Comparison of ENCODE assay signal across 1 cellular context in genomic region chr22:30968015-30968923, GRCh38.
A peak's percentile ranks its signal among the peaks of the same experiment; 100 is the strongest.
TF ChIP-seq lines count a peak whose summit lies in the region.

TSS of gene MORC2 (minus strand) at chr22:30968774. CDS start at chr22:30967889, 885 bp downstream.

TF ChIP-seq in HepG2, 621 proteins besides CTCF, POLR2A, EP300 and RAD21 (continued from another document):
- peak; percentile 89 for TF ChIP-seq ZNF687 (CRISPR knock-in tag; IDR thresholded peaks at IDR 0.05)
- TF ChIP-seq NRL (CRISPR knock-in tag; IDR thresholded peaks at IDR 0.05; ENCODE audit: borderline replicate concordance), result peak; percentile 68; the same call in 1 of the 2 replicates
- TF ChIP-seq MXD1 (CRISPR knock-in tag; IDR thresholded peaks at IDR 0.05), result peak; percentile 44; the same call in 1 of the 2 replicates
- TF ChIP-seq ZNF232 (CRISPR knock-in tag; IDR thresholded peaks at IDR 0.05; ENCODE audit: borderline replicate concordance), result peak; percentile 30; the same call in 1 of the 2 replicates
- no peak for TF ChIP-seq ZNF235 (CRISPR knock-in tag; IDR thresholded peaks at IDR 0.05; ENCODE audit: borderline replicate concordance)
- 0 out of 2 replicates have a peak, but pooled peaks have one; percentile 52 for TF ChIP-seq ZNF563 (CRISPR knock-in tag; IDR thresholded peaks at IDR 0.05)
- no peak for TF ChIP-seq ZBTB46 (CRISPR knock-in tag; IDR thresholded peaks at IDR 0.05; ENCODE audit: borderline replicate concordance)
- TF ChIP-seq ARID4A (CRISPR knock-in tag; IDR thresholded peaks at IDR 0.05; ENCODE audit: borderline replicate concordance), result peak; percentile 18; the same call in 1 of the 2 replicates
- no peak for TF ChIP-seq PAWR (CRISPR knock-in tag; IDR thresholded peaks at IDR 0.05; ENCODE audit: borderline replicate concordance)
- peak; percentile 7; the same call in 1 of the 2 replicates for TF ChIP-seq CEBPG (CRISPR knock-in tag; IDR thresholded peaks at IDR 0.05)
- 0 out of 2 replicates have a peak, but pooled peaks have one; percentile 45 for TF ChIP-seq ZNF891 (CRISPR knock-in tag; IDR thresholded peaks at IDR 0.05)
- TF ChIP-seq HNF1B (CRISPR knock-in tag; IDR thresholded peaks at IDR 0.05), result no peak
- no peak for TF ChIP-seq NR2F2 (IDR thresholded peaks at IDR 0.05; ENCODE audit: borderline replicate concordance, low read depth)
- no peak for TF ChIP-seq ZNF773 (CRISPR knock-in tag; IDR thresholded peaks at IDR 0.05; ENCODE audit: borderline replicate concordance)
- peak; percentile 68; the same call in 1 of the 2 replicates for TF ChIP-seq ZBTB39 (CRISPR knock-in tag; IDR thresholded peaks at IDR 0.05)
- TF ChIP-seq MTF1 (CRISPR knock-in tag; IDR thresholded peaks at IDR 0.05), result no peak
- 0 out of 2 replicates have a peak, but pooled peaks have one; percentile 30 for TF ChIP-seq HOXA5 (CRISPR knock-in tag; IDR thresholded peaks at IDR 0.05)
- TF ChIP-seq ZNF292 (CRISPR knock-in tag; IDR thresholded peaks at IDR 0.05; ENCODE audit: borderline replicate concordance, low read depth), result no peak
- peak; percentile 17; the same call in 1 of the 2 replicates for TF ChIP-seq ZSCAN9 (CRISPR knock-in tag; IDR thresholded peaks at IDR 0.05; ENCODE audit: borderline replicate concordance)
- TF ChIP-seq ZNF770 (CRISPR knock-in tag; IDR thresholded peaks at IDR 0.05), result peak; percentile 87
- TF ChIP-seq ZNF501 (CRISPR knock-in tag; IDR thresholded peaks at IDR 0.05), result peak; percentile 64; the same call in 1 of the 2 replicates
- peak; percentile 39; the same call in 1 of the 2 replicates for TF ChIP-seq ZNF432 (CRISPR knock-in tag; IDR thresholded peaks at IDR 0.05; ENCODE audit: borderline replicate concordance)
TF ChIP-seq in HepG2: peak in this region for 85.
